In the genomic region with DNA sequence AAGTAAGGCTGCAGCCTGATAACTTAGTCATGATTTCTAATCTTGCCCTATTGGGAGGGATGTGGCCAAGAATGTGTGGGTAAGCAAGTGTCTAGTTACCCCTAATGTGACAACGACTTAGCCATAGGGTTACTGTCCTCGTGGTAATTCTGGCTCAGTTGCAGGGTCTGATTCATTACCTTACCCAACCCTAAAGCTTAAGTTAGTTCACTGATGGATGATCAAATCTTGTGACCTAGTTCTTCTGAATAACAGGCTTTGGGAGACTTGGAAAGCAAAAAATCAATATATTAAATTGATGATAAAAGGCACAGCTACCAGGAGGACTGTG, we compare ENCODE assay signal across 10 cellular contexts. TPM values are rescaled to one million over a fixed set of nuclear protein-coding genes. Genes with fewer than 3 reads are reported as not detected.
DNase-seq lines count a peak whose midpoint lies in the region; ATAC-seq and TF ChIP-seq lines count a peak whose summit lies in the region.
"Had no signal": no experiment of that assay in that cellular context is flagged by ENCODE, and none has a peak within 500 bp of the region (broad histone marks: within the 10 kb centered on the region; RNA-seq: fewer than 3 reads in every experiment).

No MANE protein-coding gene starts in this region.

- DNase-seq in H9, result no peak
- no peak for DNase-seq in ascending aorta (ENCODE audit: low spot score in 2 of 2)
- no peak for DNase-seq in mesendoderm
- DNase-seq in NCI-H446 (lab: John Stamatoyannopoulos, UW), result no peak
- DNase-seq in dorsolateral prefrontal cortex, result no peak
- DNase-seq: COR-L47, NCI-H526 had no signal

- H3K36me3 ChIP-seq in ACC112 (ENCODE audit: insufficient read depth, low read length) (no peaks in the 10 kb centered on the region; the same call in 1 of the 2 replicates), ascending aorta (no peaks in the 10 kb centered on the region), mesendoderm (ENCODE audit: control insufficient read depth, insufficient read depth, low read length) (no peaks in the 10 kb centered on the region)

- H3K23me2 ChIP-seq in H9 (ENCODE audit: insufficient read length, low read depth, low read length, poor library complexity, severe bottlenecking), result peaks cover 8% of the 10 kb centered on the region

- no peak overlapping the region for H4K8ac ChIP-seq in H9 (replicated peaks; ENCODE audit: insufficient read length, low read depth, low read length)
- H4K8ac ChIP-seq in mesendoderm (ENCODE audit: low read depth, low read length), result no peak overlapping the region

- H3K56ac ChIP-seq in H9 (ENCODE audit: insufficient read length, low read depth, low read length), result no peak overlapping the region
- H3K56ac ChIP-seq in mesendoderm (ENCODE audit: low read length), result no peak overlapping the region

- H3K14ac ChIP-seq in H9 (ENCODE audit: insufficient read depth, low read length), result no peak overlapping the region

- peak overlapping the region; percentile 90 to 92; a peak in 2 of 5 replicates for H3K4me3 Mint-ChIP-seq in H9

- no peaks in the 10 kb centered on the region for H3K9me3 ChIP-seq in H9 (ENCODE audit: control insufficient read depth, low read depth, low read length)
- H3K9me3 ChIP-seq in ascending aorta, result no peaks in the 10 kb centered on the region

- H2BK5ac ChIP-seq in H9 (ENCODE audit: insufficient read length, low read length) (no peak overlapping the region), mesendoderm (ENCODE audit: low read length) (no peak overlapping the region)

- no peak overlapping the region for H2BK20ac ChIP-seq in H9 (ENCODE audit: low read depth, low read length, poor library complexity, severe bottlenecking)

- intact Hi-C loops in ascending aorta (cut with DNase I), result loop anchor here (5.0 to 10.0 kb wide), 4 partner anchors 80 to 882 kb away; partner anchors contain the start of genes DENND4A, HACD3, PARP16 and SNAPC5
- intact Hi-C loops in dorsolateral prefrontal cortex (cut with DNase I), result loop anchor here in 1 of 2 donors (10.0 kb wide), 1 partner anchor 182 kb away; the partner anchor contains the start of gene DENND4A

- H2BK120ac ChIP-seq in H9 (ENCODE audit: low read depth, low read length, poor library complexity, severe bottlenecking) (no peak overlapping the region), mesendoderm (ENCODE audit: low read depth, low read length) (no peak overlapping the region)

- H3K4me1 ChIP-seq in ACC112 (ENCODE audit: control insufficient read depth, insufficient read depth, low read length, unreplicated experiment), result peaks cover 23% of the 10 kb centered on the region
- peaks cover 2% of the 10 kb centered on the region; the same call in 1 of the 2 replicates for H3K4me1 ChIP-seq in H9 (ENCODE audit: insufficient read depth, low read length)
- H3K4me1 ChIP-seq in ascending aorta, result peaks cover 10 to 19% of the 10 kb centered on the region in 2 donors
- peaks cover 2% of the 10 kb centered on the region for H3K4me1 ChIP-seq in mesendoderm (ENCODE audit: control insufficient read depth, low read depth, low read length)

- no peaks in the 10 kb centered on the region for H3K79me1 ChIP-seq in H9 (ENCODE audit: insufficient read depth, low read depth, low read length, poor library complexity, severe bottlenecking)
- H3K79me1 ChIP-seq in mesendoderm (ENCODE audit: low read length), result peaks cover 3% of the 10 kb centered on the region

- no CpG with 5 or more reads among the region's 2 CpGs for WGBS in H9 (ENCODE audit: extremely low coverage, insufficient read length, low lambda C conversion rate)
- no CpG with 5 or more reads among the region's 2 CpGs for WGBS in mesendoderm (ENCODE audit: extremely low coverage, insufficient coverage, low lambda C conversion rate)

- no peak overlapping the region for H2AFZ ChIP-seq in ACC112 (ENCODE audit: low read length, unreplicated experiment)
- H2AFZ ChIP-seq in H9 (ENCODE audit: low read length), result no peak overlapping the region

- H3K27me3 ChIP-seq in ACC112 (ENCODE audit: insufficient read depth, low read length) (no peaks in the 10 kb centered on the region), H9 (ENCODE audit: insufficient read depth, low read length) (no peaks in the 10 kb centered on the region), ascending aorta (no peaks in the 10 kb centered on the region), mesendoderm (ENCODE audit: insufficient read depth, low read length, poor library complexity) (no peaks in the 10 kb centered on the region), dorsolateral prefrontal cortex (no peaks in the 10 kb centered on the region)

- peak overlapping the region in 1 of 3 experiments; percentile 99; a peak in 2 of 7 replicates for H3K27ac Mint-ChIP-seq in H9

- H3K9ac ChIP-seq in H9 (ENCODE audit: extremely low read depth, insufficient read length, low read length), result no peak overlapping the region
- peak overlapping the region; percentile 3 for H3K9ac ChIP-seq in mesendoderm (ENCODE audit: low read length)

- H3K9me3 Mint-ChIP-seq in H9, result no peaks in the 10 kb centered on the region; a peak in 1 of 5 replicates

- H3K79me2 ChIP-seq in ACC112 (ENCODE audit: control insufficient read depth, insufficient read depth, low read length, unreplicated experiment) (peaks cover 29% of the 10 kb centered on the region), H9 (ENCODE audit: insufficient read depth, low read length) (peaks cover 2% of the 10 kb centered on the region; the same call in 1 of the 2 replicates), mesendoderm (ENCODE audit: control insufficient read depth, insufficient read depth, low read length) (peaks cover 9% of the 10 kb centered on the region)

- no peak overlapping the region for H3K4ac ChIP-seq in H9 (ENCODE audit: low read depth, low read length)
- no peak overlapping the region for H3K4ac ChIP-seq in mesendoderm (ENCODE audit: low read depth, low read length)

- H3K23ac ChIP-seq in H9 (ENCODE audit: insufficient read length, low read depth, low read length) (no peak overlapping the region), mesendoderm (ENCODE audit: low read length) (no peak overlapping the region)

- H3K4me2 ChIP-seq in H9 (ENCODE audit: insufficient read depth, insufficient read length, low read length), result no peak overlapping the region
- no peak overlapping the region for H3K4me2 ChIP-seq in mesendoderm (ENCODE audit: low read length)

- H4K5ac ChIP-seq in H9 (ENCODE audit: insufficient read length, low read depth, low read length) (no peak overlapping the region), mesendoderm (ENCODE audit: low read length) (no peak overlapping the region)

- TF ChIP-seq CTCF in H9 (conservative IDR thresholded peaks at IDR 0.05) (no peak), ascending aorta (IDR thresholded peaks at IDR 0.05) (no peak), dorsolateral prefrontal cortex (IDR thresholded peaks at IDR 0.05 in 54 of 56, conservative IDR thresholded peaks at IDR 0.05 in 2 of 56; ENCODE audit: low read depth in 1 of 56, partially characterized antibody in 56 of 56) (no peak)

- no peak overlapping the region for H3T11ph ChIP-seq in H9 (ENCODE audit: low read length)

- peaks cover 16 to 21% of the 10 kb centered on the region in 2 experiments for H3K4me1 Mint-ChIP-seq in H9

- H3K18ac ChIP-seq in H9 (ENCODE audit: insufficient read length, low read depth, low read length) (no peak overlapping the region), mesendoderm (ENCODE audit: low read length) (no peak overlapping the region)

- H2AK5ac ChIP-seq in H9 (ENCODE audit: insufficient read length, low read length) (no peak overlapping the region), mesendoderm (ENCODE audit: low read length) (no peak overlapping the region)

- H4K20me1 ChIP-seq in H9 (ENCODE audit: control insufficient read depth, insufficient read depth, insufficient read length), result no peaks in the 10 kb centered on the region

- peaks cover 0 to 1% (median 0%) of the 10 kb centered on the region in 3 experiments; a peak in 1 of 7 replicates for H3K36me3 Mint-ChIP-seq in H9 (ENCODE audit: insufficient read depth in 1 of 3, low read depth in 3 of 3)

- no peak overlapping the region for H3K27ac ChIP-seq in ACC112 (ENCODE audit: low read depth, low read length)
- H3K27ac ChIP-seq in H9 (ENCODE audit: insufficient read length, low read depth, low read length), result no peak overlapping the region
- H3K27ac ChIP-seq in ascending aorta, result peak overlapping the region; percentile 89 to 97
- H3K27ac ChIP-seq in mesendoderm (ENCODE audit: low read depth, low read length), result no peak overlapping the region
- H3K27ac ChIP-seq in dorsolateral prefrontal cortex, result peak overlapping the region in 8 of 59 donors; percentile 84 to 98 (median 96)

- no peak overlapping the region for H4K91ac ChIP-seq in H9 (ENCODE audit: insufficient read length, low read depth, low read length)

- no peaks in the 10 kb centered on the region; the same call in none of the 2 replicates for H3K27me3 Mint-ChIP-seq in H9 (ENCODE audit: low read depth)

- peak overlapping the region; percentile 87; the same call in 1 of the 2 replicates for H3K4me3 ChIP-seq in ACC112 (ENCODE audit: low read depth, low read length)
- no peak overlapping the region for H3K4me3 ChIP-seq in ascending aorta
- H3K4me3 ChIP-seq in mesendoderm (ENCODE audit: low read length), result no peak overlapping the region
- H3K4me3 ChIP-seq in dorsolateral prefrontal cortex, result no peak overlapping the region

- H2BK12ac ChIP-seq in H9 (ENCODE audit: insufficient read length, low read depth, low read length), result no peak overlapping the region

- H2BK15ac ChIP-seq in H9 (ENCODE audit: low read depth, low read length) (no peak overlapping the region), mesendoderm (replicated peaks; ENCODE audit: low read depth) (no peak overlapping the region)

- ATAC-seq in HG03460 (IDR thresholded peaks at IDR 0.05; ENCODE audit: unreplicated experiment) (no peak), GM19455 (IDR thresholded peaks at IDR 0.05; ENCODE audit: unreplicated experiment) (no peak)

RNA-seq across cellular contexts. Expression of gene INTS14, which starts 1.6 kb away (rescaled TPM):
- 41.8 and 44.7 TPM in 2 replicates for total RNA-seq in H9 (2021)
- 14.5 TPM for total RNA-seq in ascending aorta
- polyA plus RNA-seq in mesendoderm (2013, experiment 1 of 2), result 26.9 TPM
- polyA plus RNA-seq in mesendoderm (2013, experiment 2 of 2), result 26.7 TPM
- total RNA-seq in dorsolateral prefrontal cortex, result 10 to 100 TPM; 16.3 to 35.6 (median 23.7) TPM

RNA-seq across cellular contexts. Expression of gene SLC24A1, which starts 9.2 kb away (rescaled TPM):
- total RNA-seq in H9 (2021) (8.6 TPM in 2 replicates), ascending aorta (2.0 TPM), dorsolateral prefrontal cortex (10 to 100 TPM in 2 of 120 experiments, 1 to 10 TPM in 118; 1.3 to 10.8 (median 4.3) TPM)
- 4.3 TPM for polyA plus RNA-seq in mesendoderm (2013, experiment 1 of 2)
- polyA plus RNA-seq in mesendoderm (2013, experiment 2 of 2), result 4.0 TPM

Comparison
In these comparisons a context has a peak if more than half of its experiments do, and no peak if none do; other contexts are left out.
1. H3K27ac ChIP-seq: peak in ascending aorta (2 of 2); none in ACC112 (single experiment), H9 (single experiment) and mesendoderm (single experiment).